20 cellular contexts compared by ENCODE assay signal in the genomic region with DNA sequence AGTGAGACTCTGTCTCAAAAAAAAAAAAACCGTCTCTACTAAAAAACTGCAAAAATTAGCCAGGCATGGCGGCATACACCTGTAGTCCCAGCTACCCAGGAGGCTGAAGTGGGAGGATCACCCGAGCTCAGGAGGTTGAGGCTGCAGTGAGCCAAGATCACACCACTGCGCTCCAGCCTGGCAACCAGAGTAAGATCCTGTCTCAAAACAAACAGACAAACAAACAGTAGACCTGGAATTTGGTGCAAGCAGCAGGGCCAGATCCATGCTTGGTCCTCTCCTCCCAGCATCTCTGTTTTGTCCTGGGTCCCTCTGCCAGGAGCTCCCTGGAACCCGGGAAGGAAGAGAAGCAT. TPM values are rescaled to one million over a fixed set of nuclear protein-coding genes. Genes with fewer than 3 reads are reported as not detected.
DNase-seq lines count a peak whose midpoint lies in the region; ATAC-seq and TF ChIP-seq lines count a peak whose summit lies in the region.
"Had no signal": no experiment of that assay in that cellular context is flagged by ENCODE, and none has a peak within 500 bp of the region (broad histone marks: within the 10 kb centered on the region; RNA-seq: fewer than 3 reads in every experiment).

No MANE protein-coding gene starts in this region.

- H3K27ac ChIP-seq in gastroesophageal sphincter = peak overlapping the region in 3 of 4 donors; percentile 16 to 37 (median 35)
- no peak overlapping the region for H3K27ac ChIP-seq in neural progenitor cell
- H3K27ac ChIP-seq: testis had no signal

- H3K27ac Mint-ChIP-seq in natural killer cell treated with Interleukin-12 subunit alpha and Interleukin-12 subunit beta and Interleukin-15 and Interleukin-18, amount 100 ng/mL, for 72 hours = no peak overlapping the region
- H3K27ac Mint-ChIP-seq in natural killer cell (no peak overlapping the region), neural progenitor cell (no peak overlapping the region)
- H3K27ac Mint-ChIP-seq: activated naive CD4-positive, alpha-beta T cell treated with anti-CD3 and anti-CD28 coated beads for 36 hours; activated T-cell treated with anti-CD3 and anti-CD28 coated beads, Interleukin-2, amount 50 U/mL, for 72 hours; B cell; stimulated activated naive B cell treated with anti-CD40 and anti-IgM and Interleukin-4, amounts not matched to agents 10 μg/mL and 1 μg/mL and 100 μg/mL, for 72 hours had no signal

- no peaks in the 10 kb centered on the region for H3K36me3 ChIP-seq in gastroesophageal sphincter
- no peaks in the 10 kb centered on the region for H3K36me3 ChIP-seq in neural progenitor cell

- no peak overlapping the region for H3K9ac ChIP-seq in neural progenitor cell
- H3K9ac ChIP-seq: SK-N-SH had no signal

- H3K9me3 ChIP-seq in gastroesophageal sphincter (no peaks in the 10 kb centered on the region), neural progenitor cell (ENCODE audit: low read depth) (no peaks in the 10 kb centered on the region)
- H3K9me3 ChIP-seq: SK-N-SH, testis had no signal

- ATAC-seq in natural killer cell treated with Interleukin-12 subunit alpha and Interleukin-12 subunit beta and Interleukin-15 and Interleukin-18, amount 100 ng/mL, for 72 hours = no peak
- ATAC-seq in natural killer cell = no peak
- ATAC-seq in gastroesophageal sphincter = no peak
- no peak for ATAC-seq in HG02798 (IDR thresholded peaks at IDR 0.05; ENCODE audit: poor library complexity, unreplicated experiment)
- ATAC-seq in HG03432 (IDR thresholded peaks at IDR 0.05; ENCODE audit: unreplicated experiment) = no peak
- ATAC-seq in HG03025 (IDR thresholded peaks at IDR 0.05; ENCODE audit: low FRiP score, unreplicated experiment) = no peak
- ATAC-seq: activated T-cell treated with anti-CD3 and anti-CD28 coated beads, Interleukin-2, amount 50 U/mL, for 72 hours; stimulated activated naive B cell treated with anti-CD40 and anti-IgM and Interleukin-4, amounts not matched to agents 10 μg/mL and 1 μg/mL and 100 μg/mL, for 72 hours had no signal

- peaks cover 5 to 8% of the 10 kb centered on the region in 2 donors for H3K27me3 Mint-ChIP-seq in natural killer cell treated with Interleukin-12 subunit alpha and Interleukin-12 subunit beta and Interleukin-15 and Interleukin-18, amount 100 ng/mL, for 72 hours
- H3K27me3 Mint-ChIP-seq in natural killer cell (ENCODE audit: low read depth in 2 of 2) = no peaks in the 10 kb centered on the region
- H3K27me3 Mint-ChIP-seq in neural progenitor cell (ENCODE audit: insufficient read depth, low read depth) = peaks cover 6% of the 10 kb centered on the region

- TF ChIP-seq EP300 in gastroesophageal sphincter (IDR thresholded peaks at IDR 0.05) = no peak

- no peaks in the 10 kb centered on the region for H3F3A ChIP-seq in neural progenitor cell (ENCODE audit: low read depth)

- H3K36me3 Mint-ChIP-seq in natural killer cell treated with Interleukin-12 subunit alpha and Interleukin-12 subunit beta and Interleukin-15 and Interleukin-18, amount 100 ng/mL, for 72 hours = no peaks in the 10 kb centered on the region
- no peaks in the 10 kb centered on the region for H3K36me3 Mint-ChIP-seq in natural killer cell
- H3K36me3 Mint-ChIP-seq in neural progenitor cell = no peaks in the 10 kb centered on the region
- H3K36me3 Mint-ChIP-seq: stimulated activated naive B cell treated with anti-CD40 and anti-IgM and Interleukin-4, amounts not matched to agents 10 μg/mL and 1 μg/mL and 100 μg/mL, for 72 hours had no signal

- peak; percentile 1 for DNase-seq in natural killer cell treated with Interleukin-12 subunit alpha and Interleukin-12 subunit beta and Interleukin-15 and Interleukin-18, amount 100 ng/mL, for 72 hours (ENCODE audit: low spot score)
- DNase-seq in natural killer cell (no peak), neural progenitor cell (ENCODE audit: low spot score) (no peak), SHP77 (lab: John Stamatoyannopoulos, UW) (no peak)
- DNase-seq: activated naive CD4-positive, alpha-beta T cell treated with anti-CD3 and anti-CD28 coated beads for 36 hours; activated T-cell treated with anti-CD3 and anti-CD28 coated beads, Interleukin-2, amount 50 U/mL, for 72 hours; DMS79 treated with DMSO at 0.1 percent for 48 hours; Karpas-422; NCI-H1694; NCI-H510A; SK-N-SH; stimulated activated CD4-positive, alpha-beta T cell treated with anti-CD3 and anti-CD28 coated beads, Interleukin-4, amount 100 ng/mL, for 24 hours; stimulated activated naive B cell treated with anti-CD40 and anti-IgM and Interleukin-4, amounts not matched to agents 10 μg/mL and 1 μg/mL and 100 μg/mL, for 72 hours; T-helper 2 cell had no signal

- TF ChIP-seq POLR2A in gastroesophageal sphincter (IDR thresholded peaks at IDR 0.05) = no peak

- WGBS in gastroesophageal sphincter (ENCODE audit: low coverage in 1 of 2), 2 donors = 53% methylated on average over 4 of the region's 5 CpGs; no CpG with 5 or more reads in 1 of the 2 donors

- H3K9me3 Mint-ChIP-seq in natural killer cell treated with Interleukin-12 subunit alpha and Interleukin-12 subunit beta and Interleukin-15 and Interleukin-18, amount 100 ng/mL, for 72 hours = no peaks in the 10 kb centered on the region
- no peaks in the 10 kb centered on the region for H3K9me3 Mint-ChIP-seq in natural killer cell
- no peaks in the 10 kb centered on the region for H3K9me3 Mint-ChIP-seq in neural progenitor cell
- H3K9me3 Mint-ChIP-seq: activated T-cell treated with anti-CD3 and anti-CD28 coated beads, Interleukin-2, amount 50 U/mL, for 72 hours had no signal

- TF ChIP-seq CTCF in natural killer cell (IDR thresholded peaks at IDR 0.05) = no peak
- no peak for TF ChIP-seq CTCF in gastroesophageal sphincter (IDR thresholded peaks at IDR 0.05)
- TF ChIP-seq CTCF in neural progenitor cell (IDR thresholded peaks at IDR 0.05) = no peak

- no peak overlapping the region for H3K4me2 ChIP-seq in neural progenitor cell
- H3K4me2 ChIP-seq: SK-N-SH had no signal

- H4K20me1 ChIP-seq in neural progenitor cell (ENCODE audit: low read depth) = no peaks in the 10 kb centered on the region

- H2AFZ ChIP-seq in neural progenitor cell (replicated peaks) = peak overlapping the region; percentile 36

- H3K27me3 ChIP-seq in gastroesophageal sphincter (no peaks in the 10 kb centered on the region), neural progenitor cell (no peaks in the 10 kb centered on the region)
- H3K27me3 ChIP-seq: testis had no signal

- intact Hi-C loops in natural killer cell (cut with micrococcal nuclease) = no loop called here

- H3K4me1 ChIP-seq in gastroesophageal sphincter = peaks cover 0 to 7% (median 0%) of the 10 kb centered on the region in 3 donors
- peaks cover 9% of the 10 kb centered on the region for H3K4me1 ChIP-seq in neural progenitor cell

- H3K4me3 Mint-ChIP-seq in natural killer cell treated with Interleukin-12 subunit alpha and Interleukin-12 subunit beta and Interleukin-15 and Interleukin-18, amount 100 ng/mL, for 72 hours = no peak overlapping the region
- H3K4me3 Mint-ChIP-seq in natural killer cell (no peak overlapping the region), neural progenitor cell (no peak overlapping the region)
- H3K4me3 Mint-ChIP-seq: activated naive CD4-positive, alpha-beta T cell treated with anti-CD3 and anti-CD28 coated beads for 36 hours; activated T-cell treated with anti-CD3 and anti-CD28 coated beads, Interleukin-2, amount 50 U/mL, for 72 hours; B cell; stimulated activated naive B cell treated with anti-CD40 and anti-IgM and Interleukin-4, amounts not matched to agents 10 μg/mL and 1 μg/mL and 100 μg/mL, for 72 hours had no signal

- H3K4me3 ChIP-seq in gastroesophageal sphincter (no peak overlapping the region), neural progenitor cell (no peak overlapping the region)
- H3K4me3 ChIP-seq: testis had no signal

- H3K4me1 Mint-ChIP-seq in natural killer cell treated with Interleukin-12 subunit alpha and Interleukin-12 subunit beta and Interleukin-15 and Interleukin-18, amount 100 ng/mL, for 72 hours (ENCODE audit: low read depth in 2 of 2) = no peaks in the 10 kb centered on the region
- no peaks in the 10 kb centered on the region for H3K4me1 Mint-ChIP-seq in natural killer cell
- peaks cover 14% of the 10 kb centered on the region for H3K4me1 Mint-ChIP-seq in neural progenitor cell
- H3K4me1 Mint-ChIP-seq: B cell; stimulated activated naive B cell treated with anti-CD40 and anti-IgM and Interleukin-4, amounts not matched to agents 10 μg/mL and 1 μg/mL and 100 μg/mL, for 72 hours had no signal

- no peaks in the 10 kb centered on the region for H3K79me2 ChIP-seq in neural progenitor cell (ENCODE audit: low read depth)

RNA-seq across cellular contexts. Expression of a gene that starts 11.6 kb away (rescaled TPM):
- not detected for total RNA-seq in natural killer cell treated with Interleukin-12 subunit alpha and Interleukin-12 subunit beta and Interleukin-15 and Interleukin-18, amount 100 ng/mL, for 72 hours
- under 1 TPM in 1 of 3 donors, not detected in 2; 0.45 TPM for total RNA-seq in natural killer cell
- total RNA-seq in gastroesophageal sphincter = 10 to 100 TPM in 2 of 4 donors, 1 to 10 TPM in 2; 8.2 to 24.1 (median 12.9) TPM
- 1.2 and 3.7 TPM in 2 replicates for total RNA-seq in neural progenitor cell (ENCODE audit: low replicate concordance)
- total RNA-seq: activated naive CD4-positive, alpha-beta T cell treated with anti-CD3 and anti-CD28 coated beads for 36 hours had no signal

RNA-seq across cellular contexts. Expression of a gene that starts 51.7 kb away (rescaled TPM):
- 1 to 10 TPM; 3.8 to 4.1 TPM for total RNA-seq in natural killer cell treated with Interleukin-12 subunit alpha and Interleukin-12 subunit beta and Interleukin-15 and Interleukin-18, amount 100 ng/mL, for 72 hours
- total RNA-seq in natural killer cell (1 to 10 TPM; 1.5 to 5.0 (median 4.1) TPM), gastroesophageal sphincter (1 to 10 TPM; 2.4 to 3.8 (median 2.8) TPM), neural progenitor cell (ENCODE audit: low replicate concordance) (31.0 and 45.7 TPM in 2 replicates)
